Comparison of ENCODE assay signal across 1 cellular context in the genomic region with DNA sequence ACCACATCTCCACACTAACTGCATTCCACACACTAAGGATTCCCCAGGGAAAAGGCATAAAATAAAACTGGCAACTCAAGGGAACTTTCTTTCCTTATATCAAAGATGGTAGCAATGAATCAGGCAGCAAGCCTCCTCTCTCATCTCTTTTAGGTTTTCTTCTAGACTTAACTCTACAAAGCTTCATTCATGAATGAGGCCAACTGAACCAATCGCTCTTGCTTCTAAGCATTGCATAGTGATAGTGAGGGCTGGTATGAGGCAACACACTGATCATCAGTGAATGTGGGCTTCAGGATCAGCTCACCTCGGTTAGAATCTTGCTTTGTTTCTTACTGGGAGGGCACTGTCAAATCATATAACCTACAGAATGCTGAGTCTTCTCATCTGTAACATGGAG.
TF ChIP-seq lines count a peak whose summit lies in the region.

No MANE protein-coding gene starts in this region.

TF ChIP-seq in GM23338, 12 proteins besides CTCF, POLR2A, EP300 and RAD21 (continued from another document):
- TF ChIP-seq, protein P1, sequence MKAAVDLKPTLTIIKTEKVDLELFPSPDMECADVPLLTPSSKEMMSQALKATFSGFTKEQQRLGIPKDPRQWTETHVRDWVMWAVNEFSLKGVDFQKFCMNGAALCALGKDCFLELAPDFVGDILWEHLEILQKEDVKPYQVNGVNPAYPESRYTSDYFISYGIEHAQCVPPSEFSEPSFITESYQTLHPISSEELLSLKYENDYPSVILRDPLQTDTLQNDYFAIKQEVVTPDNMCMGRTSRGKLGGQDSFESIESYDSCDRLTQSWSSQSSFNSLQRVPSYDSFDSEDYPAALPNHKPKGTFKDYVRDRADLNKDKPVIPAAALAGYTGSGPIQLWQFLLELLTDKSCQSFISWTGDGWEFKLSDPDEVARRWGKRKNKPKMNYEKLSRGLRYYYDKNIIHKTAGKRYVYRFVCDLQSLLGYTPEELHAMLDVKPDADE (IDR thresholded peaks at IDR 0.05): no peak
- no peak for TF ChIP-seq STAT1 (IDR thresholded peaks at IDR 0.05; ENCODE audit: unreplicated experiment)
